ENCODE assay signal across 1 cellular context in the genomic region with DNA sequence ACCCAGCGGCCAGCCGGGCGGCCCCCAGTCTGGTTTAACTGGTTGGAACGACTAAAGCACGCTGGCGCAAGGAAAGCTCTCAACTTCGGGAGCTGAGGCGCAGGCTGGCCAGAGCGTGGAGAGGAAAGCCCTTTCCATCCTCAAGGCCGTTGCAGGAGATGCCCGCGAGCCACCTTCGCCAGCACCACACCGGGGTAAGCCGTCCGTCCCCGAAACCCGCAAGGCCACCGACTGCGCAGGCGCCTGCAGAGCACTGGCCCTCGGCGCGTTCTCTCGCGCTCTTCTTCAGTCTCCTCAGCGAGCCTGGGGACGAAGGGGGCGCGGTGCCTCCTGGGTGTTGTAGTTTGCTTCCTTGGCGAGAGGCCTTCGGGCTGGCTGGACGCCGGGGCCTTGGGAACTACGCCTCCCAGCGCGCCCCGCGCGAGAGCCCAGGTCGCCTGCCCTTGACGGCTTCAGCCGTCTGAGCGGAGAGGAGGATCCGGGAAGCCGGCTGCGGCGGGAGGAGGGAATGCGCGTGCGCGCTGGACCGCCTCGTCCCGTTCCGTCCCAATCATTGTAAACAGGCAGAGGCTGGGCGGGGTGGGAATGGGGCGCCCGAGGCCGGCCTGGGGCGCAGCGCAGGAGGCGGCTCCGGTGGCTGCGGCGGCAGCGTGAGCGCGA.
TF ChIP-seq lines count a peak whose summit lies in the region.

A gene (plus strand): TSS at position 531 of the 660 bp plus-strand sequence. CDS start 37,533 bp downstream, outside the sequence.

TF ChIP-seq in WTC11, 78 proteins besides CTCF, POLR2A, EP300 and RAD21 (continued from another document and continues in another):
- TF ChIP-seq, protein P1, sequence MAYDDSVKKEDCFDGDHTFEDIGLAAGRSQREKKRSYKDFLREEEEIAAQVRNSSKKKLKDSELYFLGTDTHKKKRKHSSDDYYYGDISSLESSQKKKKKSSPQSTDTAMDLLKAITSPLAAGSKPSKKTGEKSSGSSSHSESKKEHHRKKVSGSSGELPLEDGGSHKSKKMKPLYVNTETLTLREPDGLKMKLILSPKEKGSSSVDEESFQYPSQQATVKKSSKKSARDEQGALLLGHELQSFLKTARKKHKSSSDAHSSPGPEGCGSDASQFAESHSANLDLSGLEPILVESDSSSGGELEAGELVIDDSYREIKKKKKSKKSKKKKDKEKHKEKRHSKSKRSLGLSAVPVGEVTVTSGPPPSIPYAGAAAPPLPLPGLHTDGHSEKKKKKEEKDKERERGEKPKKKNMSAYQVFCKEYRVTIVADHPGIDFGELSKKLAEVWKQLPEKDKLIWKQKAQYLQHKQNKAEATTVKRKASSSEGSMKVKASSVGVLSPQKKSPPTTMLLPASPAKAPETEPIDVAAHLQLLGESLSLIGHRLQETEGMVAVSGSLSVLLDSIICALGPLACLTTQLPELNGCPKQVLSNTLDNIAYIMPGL (CRISPR knock-in tag; IDR thresholded peaks at IDR 0.05) = peak; percentile 27; the same call in 1 of the 2 replicates
- TF ChIP-seq FOXJ3 (CRISPR knock-in tag; IDR thresholded peaks at IDR 0.05; ENCODE audit: borderline replicate concordance) (no peak), ZNF138 (CRISPR knock-in tag; conservative IDR thresholded peaks at IDR 0.05) (no peak), CREM (CRISPR knock-in tag; IDR thresholded peaks at IDR 0.05) (peak; percentile 91), FOXP1 (CRISPR knock-in tag; IDR thresholded peaks at IDR 0.05; ENCODE audit: borderline replicate concordance) (no peak), ETV6 (CRISPR knock-in tag; IDR thresholded peaks at IDR 0.05) (peak; percentile 15; the same call in 1 of the 2 replicates), ZNF396 (CRISPR knock-in tag; IDR thresholded peaks at IDR 0.05; ENCODE audit: borderline replicate concordance) (no peak), ZNF232 (CRISPR knock-in tag; IDR thresholded peaks at IDR 0.05) (no peak), MXD4 (CRISPR knock-in tag; IDR thresholded peaks at IDR 0.05; ENCODE audit: borderline replicate concordance) (no peak), KAT7 (CRISPR knock-in tag; IDR thresholded peaks at IDR 0.05; ENCODE audit: borderline replicate concordance) (0 out of 2 replicates have a peak, but pooled peaks have one; percentile 58), ZNF219 (CRISPR knock-in tag; IDR thresholded peaks at IDR 0.05; ENCODE audit: borderline replicate concordance) (no peak), ZNF317 (CRISPR knock-in tag; IDR thresholded peaks at IDR 0.05; ENCODE audit: borderline replicate concordance, low read depth) (no peak), CREB1 (CRISPR knock-in tag; IDR thresholded peaks at IDR 0.05) (no peak)
- TF ChIP-seq, protein P2, sequence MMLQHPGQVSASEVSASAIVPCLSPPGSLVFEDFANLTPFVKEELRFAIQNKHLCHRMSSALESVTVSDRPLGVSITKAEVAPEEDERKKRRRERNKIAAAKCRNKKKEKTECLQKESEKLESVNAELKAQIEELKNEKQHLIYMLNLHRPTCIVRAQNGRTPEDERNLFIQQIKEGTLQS (CRISPR knock-in tag; conservative IDR thresholded peaks at IDR 0.05) = no peak
- TF ChIP-seq, protein P3, sequence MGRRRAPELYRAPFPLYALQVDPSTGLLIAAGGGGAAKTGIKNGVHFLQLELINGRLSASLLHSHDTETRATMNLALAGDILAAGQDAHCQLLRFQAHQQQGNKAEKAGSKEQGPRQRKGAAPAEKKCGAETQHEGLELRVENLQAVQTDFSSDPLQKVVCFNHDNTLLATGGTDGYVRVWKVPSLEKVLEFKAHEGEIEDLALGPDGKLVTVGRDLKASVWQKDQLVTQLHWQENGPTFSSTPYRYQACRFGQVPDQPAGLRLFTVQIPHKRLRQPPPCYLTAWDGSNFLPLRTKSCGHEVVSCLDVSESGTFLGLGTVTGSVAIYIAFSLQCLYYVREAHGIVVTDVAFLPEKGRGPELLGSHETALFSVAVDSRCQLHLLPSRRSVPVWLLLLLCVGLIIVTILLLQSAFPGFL (CRISPR knock-in tag; IDR thresholded peaks at IDR 0.05; ENCODE audit: borderline replicate concordance) = no peak
- TF ChIP-seq, protein P4, sequence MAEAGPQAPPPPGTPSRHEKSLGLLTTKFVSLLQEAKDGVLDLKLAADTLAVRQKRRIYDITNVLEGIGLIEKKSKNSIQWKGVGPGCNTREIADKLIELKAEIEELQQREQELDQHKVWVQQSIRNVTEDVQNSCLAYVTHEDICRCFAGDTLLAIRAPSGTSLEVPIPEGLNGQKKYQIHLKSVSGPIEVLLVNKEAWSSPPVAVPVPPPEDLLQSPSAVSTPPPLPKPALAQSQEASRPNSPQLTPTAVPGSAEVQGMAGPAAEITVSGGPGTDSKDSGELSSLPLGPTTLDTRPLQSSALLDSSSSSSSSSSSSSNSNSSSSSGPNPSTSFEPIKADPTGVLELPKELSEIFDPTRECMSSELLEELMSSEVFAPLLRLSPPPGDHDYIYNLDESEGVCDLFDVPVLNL (CRISPR knock-in tag; IDR thresholded peaks at IDR 0.05; ENCODE audit: borderline replicate concordance, low read depth) = no peak
- TF ChIP-seq, protein P5, sequence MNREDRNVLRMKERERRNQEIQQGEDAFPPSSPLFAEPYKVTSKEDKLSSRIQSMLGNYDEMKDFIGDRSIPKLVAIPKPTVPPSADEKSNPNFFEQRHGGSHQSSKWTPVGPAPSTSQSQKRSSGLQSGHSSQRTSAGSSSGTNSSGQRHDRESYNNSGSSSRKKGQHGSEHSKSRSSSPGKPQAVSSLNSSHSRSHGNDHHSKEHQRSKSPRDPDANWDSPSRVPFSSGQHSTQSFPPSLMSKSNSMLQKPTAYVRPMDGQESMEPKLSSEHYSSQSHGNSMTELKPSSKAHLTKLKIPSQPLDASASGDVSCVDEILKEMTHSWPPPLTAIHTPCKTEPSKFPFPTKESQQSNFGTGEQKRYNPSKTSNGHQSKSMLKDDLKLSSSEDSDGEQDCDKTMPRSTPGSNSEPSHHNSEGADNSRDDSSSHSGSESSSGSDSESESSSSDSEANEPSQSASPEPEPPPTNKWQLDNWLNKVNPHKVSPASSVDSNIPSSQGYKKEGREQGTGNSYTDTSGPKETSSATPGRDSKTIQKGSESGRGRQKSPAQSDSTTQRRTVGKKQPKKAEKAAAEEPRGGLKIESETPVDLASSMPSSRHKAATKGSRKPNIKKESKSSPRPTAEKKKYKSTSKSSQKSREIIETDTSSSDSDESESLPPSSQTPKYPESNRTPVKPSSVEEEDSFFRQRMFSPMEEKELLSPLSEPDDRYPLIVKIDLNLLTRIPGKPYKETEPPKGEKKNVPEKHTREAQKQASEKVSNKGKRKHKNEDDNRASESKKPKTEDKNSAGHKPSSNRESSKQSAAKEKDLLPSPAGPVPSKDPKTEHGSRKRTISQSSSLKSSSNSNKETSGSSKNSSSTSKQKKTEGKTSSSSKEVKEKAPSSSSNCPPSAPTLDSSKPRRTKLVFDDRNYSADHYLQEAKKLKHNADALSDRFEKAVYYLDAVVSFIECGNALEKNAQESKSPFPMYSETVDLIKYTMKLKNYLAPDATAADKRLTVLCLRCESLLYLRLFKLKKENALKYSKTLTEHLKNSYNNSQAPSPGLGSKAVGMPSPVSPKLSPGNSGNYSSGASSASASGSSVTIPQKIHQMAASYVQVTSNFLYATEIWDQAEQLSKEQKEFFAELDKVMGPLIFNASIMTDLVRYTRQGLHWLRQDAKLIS (CRISPR knock-in tag; IDR thresholded peaks at IDR 0.05; ENCODE audit: borderline replicate concordance) = no peak
- TF ChIP-seq, protein P6, sequence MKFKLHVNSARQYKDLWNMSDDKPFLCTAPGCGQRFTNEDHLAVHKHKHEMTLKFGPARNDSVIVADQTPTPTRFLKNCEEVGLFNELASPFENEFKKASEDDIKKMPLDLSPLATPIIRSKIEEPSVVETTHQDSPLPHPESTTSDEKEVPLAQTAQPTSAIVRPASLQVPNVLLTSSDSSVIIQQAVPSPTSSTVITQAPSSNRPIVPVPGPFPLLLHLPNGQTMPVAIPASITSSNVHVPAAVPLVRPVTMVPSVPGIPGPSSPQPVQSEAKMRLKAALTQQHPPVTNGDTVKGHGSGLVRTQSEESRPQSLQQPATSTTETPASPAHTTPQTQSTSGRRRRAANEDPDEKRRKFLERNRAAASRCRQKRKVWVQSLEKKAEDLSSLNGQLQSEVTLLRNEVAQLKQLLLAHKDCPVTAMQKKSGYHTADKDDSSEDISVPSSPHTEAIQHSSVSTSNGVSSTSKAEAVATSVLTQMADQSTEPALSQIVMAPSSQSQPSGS (CRISPR knock-in tag; IDR thresholded peaks at IDR 0.05; ENCODE audit: borderline replicate concordance, low read depth) = no peak
- TF ChIP-seq, protein P7, sequence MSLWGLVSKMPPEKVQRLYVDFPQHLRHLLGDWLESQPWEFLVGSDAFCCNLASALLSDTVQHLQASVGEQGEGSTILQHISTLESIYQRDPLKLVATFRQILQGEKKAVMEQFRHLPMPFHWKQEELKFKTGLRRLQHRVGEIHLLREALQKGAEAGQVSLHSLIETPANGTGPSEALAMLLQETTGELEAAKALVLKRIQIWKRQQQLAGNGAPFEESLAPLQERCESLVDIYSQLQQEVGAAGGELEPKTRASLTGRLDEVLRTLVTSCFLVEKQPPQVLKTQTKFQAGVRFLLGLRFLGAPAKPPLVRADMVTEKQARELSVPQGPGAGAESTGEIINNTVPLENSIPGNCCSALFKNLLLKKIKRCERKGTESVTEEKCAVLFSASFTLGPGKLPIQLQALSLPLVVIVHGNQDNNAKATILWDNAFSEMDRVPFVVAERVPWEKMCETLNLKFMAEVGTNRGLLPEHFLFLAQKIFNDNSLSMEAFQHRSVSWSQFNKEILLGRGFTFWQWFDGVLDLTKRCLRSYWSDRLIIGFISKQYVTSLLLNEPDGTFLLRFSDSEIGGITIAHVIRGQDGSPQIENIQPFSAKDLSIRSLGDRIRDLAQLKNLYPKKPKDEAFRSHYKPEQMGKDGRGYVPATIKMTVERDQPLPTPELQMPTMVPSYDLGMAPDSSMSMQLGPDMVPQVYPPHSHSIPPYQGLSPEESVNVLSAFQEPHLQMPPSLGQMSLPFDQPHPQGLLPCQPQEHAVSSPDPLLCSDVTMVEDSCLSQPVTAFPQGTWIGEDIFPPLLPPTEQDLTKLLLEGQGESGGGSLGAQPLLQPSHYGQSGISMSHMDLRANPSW (CRISPR knock-in tag; conservative IDR thresholded peaks at IDR 0.05; ENCODE audit: low read depth) = no peak
- TF ChIP-seq, protein P8, sequence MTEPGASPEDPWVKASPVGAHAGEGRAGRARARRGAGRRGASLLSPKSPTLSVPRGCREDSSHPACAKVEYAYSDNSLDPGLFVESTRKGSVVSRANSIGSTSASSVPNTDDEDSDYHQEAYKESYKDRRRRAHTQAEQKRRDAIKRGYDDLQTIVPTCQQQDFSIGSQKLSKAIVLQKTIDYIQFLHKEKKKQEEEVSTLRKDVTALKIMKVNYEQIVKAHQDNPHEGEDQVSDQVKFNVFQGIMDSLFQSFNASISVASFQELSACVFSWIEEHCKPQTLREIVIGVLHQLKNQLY (CRISPR knock-in tag; IDR thresholded peaks at IDR 0.05) = no peak
- TF ChIP-seq, protein P9, sequence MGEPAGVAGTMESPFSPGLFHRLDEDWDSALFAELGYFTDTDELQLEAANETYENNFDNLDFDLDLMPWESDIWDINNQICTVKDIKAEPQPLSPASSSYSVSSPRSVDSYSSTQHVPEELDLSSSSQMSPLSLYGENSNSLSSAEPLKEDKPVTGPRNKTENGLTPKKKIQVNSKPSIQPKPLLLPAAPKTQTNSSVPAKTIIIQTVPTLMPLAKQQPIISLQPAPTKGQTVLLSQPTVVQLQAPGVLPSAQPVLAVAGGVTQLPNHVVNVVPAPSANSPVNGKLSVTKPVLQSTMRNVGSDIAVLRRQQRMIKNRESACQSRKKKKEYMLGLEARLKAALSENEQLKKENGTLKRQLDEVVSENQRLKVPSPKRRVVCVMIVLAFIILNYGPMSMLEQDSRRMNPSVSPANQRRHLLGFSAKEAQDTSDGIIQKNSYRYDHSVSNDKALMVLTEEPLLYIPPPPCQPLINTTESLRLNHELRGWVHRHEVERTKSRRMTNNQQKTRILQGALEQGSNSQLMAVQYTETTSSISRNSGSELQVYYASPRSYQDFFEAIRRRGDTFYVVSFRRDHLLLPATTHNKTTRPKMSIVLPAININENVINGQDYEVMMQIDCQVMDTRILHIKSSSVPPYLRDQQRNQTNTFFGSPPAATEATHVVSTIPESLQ (CRISPR knock-in tag; IDR thresholded peaks at IDR 0.05) = no peak
- TF ChIP-seq, protein P10, sequence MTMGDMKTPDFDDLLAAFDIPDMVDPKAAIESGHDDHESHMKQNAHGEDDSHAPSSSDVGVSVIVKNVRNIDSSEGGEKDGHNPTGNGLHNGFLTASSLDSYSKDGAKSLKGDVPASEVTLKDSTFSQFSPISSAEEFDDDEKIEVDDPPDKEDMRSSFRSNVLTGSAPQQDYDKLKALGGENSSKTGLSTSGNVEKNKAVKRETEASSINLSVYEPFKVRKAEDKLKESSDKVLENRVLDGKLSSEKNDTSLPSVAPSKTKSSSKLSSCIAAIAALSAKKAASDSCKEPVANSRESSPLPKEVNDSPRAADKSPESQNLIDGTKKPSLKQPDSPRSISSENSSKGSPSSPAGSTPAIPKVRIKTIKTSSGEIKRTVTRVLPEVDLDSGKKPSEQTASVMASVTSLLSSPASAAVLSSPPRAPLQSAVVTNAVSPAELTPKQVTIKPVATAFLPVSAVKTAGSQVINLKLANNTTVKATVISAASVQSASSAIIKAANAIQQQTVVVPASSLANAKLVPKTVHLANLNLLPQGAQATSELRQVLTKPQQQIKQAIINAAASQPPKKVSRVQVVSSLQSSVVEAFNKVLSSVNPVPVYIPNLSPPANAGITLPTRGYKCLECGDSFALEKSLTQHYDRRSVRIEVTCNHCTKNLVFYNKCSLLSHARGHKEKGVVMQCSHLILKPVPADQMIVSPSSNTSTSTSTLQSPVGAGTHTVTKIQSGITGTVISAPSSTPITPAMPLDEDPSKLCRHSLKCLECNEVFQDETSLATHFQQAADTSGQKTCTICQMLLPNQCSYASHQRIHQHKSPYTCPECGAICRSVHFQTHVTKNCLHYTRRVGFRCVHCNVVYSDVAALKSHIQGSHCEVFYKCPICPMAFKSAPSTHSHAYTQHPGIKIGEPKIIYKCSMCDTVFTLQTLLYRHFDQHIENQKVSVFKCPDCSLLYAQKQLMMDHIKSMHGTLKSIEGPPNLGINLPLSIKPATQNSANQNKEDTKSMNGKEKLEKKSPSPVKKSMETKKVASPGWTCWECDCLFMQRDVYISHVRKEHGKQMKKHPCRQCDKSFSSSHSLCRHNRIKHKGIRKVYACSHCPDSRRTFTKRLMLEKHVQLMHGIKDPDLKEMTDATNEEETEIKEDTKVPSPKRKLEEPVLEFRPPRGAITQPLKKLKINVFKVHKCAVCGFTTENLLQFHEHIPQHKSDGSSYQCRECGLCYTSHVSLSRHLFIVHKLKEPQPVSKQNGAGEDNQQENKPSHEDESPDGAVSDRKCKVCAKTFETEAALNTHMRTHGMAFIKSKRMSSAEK (CRISPR knock-in tag; IDR thresholded peaks at IDR 0.05; ENCODE audit: borderline replicate concordance) = no peak
- TF ChIP-seq, protein P11, sequence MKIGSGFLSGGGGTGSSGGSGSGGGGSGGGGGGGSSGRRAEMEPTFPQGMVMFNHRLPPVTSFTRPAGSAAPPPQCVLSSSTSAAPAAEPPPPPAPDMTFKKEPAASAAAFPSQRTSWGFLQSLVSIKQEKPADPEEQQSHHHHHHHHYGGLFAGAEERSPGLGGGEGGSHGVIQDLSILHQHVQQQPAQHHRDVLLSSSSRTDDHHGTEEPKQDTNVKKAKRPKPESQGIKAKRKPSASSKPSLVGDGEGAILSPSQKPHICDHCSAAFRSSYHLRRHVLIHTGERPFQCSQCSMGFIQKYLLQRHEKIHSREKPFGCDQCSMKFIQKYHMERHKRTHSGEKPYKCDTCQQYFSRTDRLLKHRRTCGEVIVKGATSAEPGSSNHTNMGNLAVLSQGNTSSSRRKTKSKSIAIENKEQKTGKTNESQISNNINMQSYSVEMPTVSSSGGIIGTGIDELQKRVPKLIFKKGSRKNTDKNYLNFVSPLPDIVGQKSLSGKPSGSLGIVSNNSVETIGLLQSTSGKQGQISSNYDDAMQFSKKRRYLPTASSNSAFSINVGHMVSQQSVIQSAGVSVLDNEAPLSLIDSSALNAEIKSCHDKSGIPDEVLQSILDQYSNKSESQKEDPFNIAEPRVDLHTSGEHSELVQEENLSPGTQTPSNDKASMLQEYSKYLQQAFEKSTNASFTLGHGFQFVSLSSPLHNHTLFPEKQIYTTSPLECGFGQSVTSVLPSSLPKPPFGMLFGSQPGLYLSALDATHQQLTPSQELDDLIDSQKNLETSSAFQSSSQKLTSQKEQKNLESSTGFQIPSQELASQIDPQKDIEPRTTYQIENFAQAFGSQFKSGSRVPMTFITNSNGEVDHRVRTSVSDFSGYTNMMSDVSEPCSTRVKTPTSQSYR (CRISPR knock-in tag; IDR thresholded peaks at IDR 0.05) = no peak
